ENCODE assay signal across 1 cellular context in the genomic region with DNA sequence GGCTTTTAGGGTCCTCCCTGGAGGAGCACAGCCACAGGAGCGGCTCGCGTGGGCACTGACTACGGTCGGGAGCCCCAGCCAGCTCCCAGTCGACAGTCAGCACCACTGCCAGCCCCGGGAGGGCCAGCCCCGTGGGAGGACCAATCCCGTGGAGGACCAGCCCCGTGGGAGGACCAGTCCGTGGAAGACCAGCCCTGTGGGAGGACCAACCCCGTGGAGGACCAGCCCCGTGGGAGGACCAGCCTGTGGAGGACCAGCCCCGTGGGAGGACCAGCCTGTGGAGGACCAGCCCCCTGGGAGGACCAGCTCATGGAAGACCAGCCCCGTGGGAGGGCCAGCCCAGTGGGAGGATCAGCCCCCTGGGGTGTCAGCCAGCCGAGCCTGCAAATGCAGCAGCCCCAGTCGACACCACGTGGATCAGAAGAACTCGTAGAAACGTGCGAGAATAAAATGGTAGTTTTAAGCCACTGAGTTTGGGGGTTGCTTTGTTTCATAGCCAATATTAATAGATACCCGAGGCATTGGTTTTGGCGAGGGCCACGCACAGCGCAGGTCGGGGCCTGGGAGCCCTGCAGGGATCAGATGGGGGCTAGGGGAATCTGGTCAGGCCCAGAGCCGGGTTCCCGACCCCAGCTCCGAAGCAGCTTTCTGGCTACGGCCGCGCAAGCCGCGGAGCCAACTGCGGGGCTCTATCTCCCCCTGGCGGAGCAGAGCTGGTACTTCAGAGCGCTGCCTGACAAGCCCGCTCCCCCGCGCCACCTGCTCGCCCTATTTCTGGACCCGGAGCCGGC.
TF ChIP-seq lines count a peak whose summit lies in the region.

No MANE protein-coding gene starts in this region.

TF ChIP-seq in HepG2, 621 proteins besides CTCF, POLR2A, EP300 and RAD21 (continued from another document and continues in another):
- TF ChIP-seq HOMEZ (CRISPR knock-in tag; IDR thresholded peaks at IDR 0.05; ENCODE audit: low read depth): no peak
- TF ChIP-seq HNF1A (IDR thresholded peaks at IDR 0.05; ENCODE audit: low read depth): no peak
- peak; percentile 22; the same call in 1 of the 2 replicates for TF ChIP-seq HNF1A (CRISPR knock-in tag; IDR thresholded peaks at IDR 0.05; ENCODE audit: borderline replicate concordance)
- TF ChIP-seq NPAS2 (CRISPR knock-in tag; IDR thresholded peaks at IDR 0.05; ENCODE audit: borderline replicate concordance): no peak
- TF ChIP-seq ZNF703 (CRISPR knock-in tag; IDR thresholded peaks at IDR 0.05; ENCODE audit: borderline replicate concordance): peak; percentile 11; the same call in 1 of the 2 replicates
- TF ChIP-seq, protein P1, sequence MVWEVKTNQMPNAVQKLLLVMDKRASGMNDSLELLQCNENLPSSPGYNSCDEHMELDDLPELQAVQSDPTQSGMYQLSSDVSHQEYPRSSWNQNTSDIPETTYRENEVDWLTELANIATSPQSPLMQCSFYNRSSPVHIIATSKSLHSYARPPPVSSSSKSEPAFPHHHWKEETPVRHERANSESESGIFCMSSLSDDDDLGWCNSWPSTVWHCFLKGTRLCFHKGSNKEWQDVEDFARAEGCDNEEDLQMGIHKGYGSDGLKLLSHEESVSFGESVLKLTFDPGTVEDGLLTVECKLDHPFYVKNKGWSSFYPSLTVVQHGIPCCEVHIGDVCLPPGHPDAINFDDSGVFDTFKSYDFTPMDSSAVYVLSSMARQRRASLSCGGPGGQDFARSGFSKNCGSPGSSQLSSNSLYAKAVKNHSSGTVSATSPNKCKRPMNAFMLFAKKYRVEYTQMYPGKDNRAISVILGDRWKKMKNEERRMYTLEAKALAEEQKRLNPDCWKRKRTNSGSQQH (CRISPR knock-in tag; IDR thresholded peaks at IDR 0.05; ENCODE audit: low read depth): no peak
- no peak; the same call in 1 of the 2 replicates for TF ChIP-seq ZBTB37 (CRISPR knock-in tag; IDR thresholded peaks at IDR 0.05)
- TF ChIP-seq, protein P2, sequence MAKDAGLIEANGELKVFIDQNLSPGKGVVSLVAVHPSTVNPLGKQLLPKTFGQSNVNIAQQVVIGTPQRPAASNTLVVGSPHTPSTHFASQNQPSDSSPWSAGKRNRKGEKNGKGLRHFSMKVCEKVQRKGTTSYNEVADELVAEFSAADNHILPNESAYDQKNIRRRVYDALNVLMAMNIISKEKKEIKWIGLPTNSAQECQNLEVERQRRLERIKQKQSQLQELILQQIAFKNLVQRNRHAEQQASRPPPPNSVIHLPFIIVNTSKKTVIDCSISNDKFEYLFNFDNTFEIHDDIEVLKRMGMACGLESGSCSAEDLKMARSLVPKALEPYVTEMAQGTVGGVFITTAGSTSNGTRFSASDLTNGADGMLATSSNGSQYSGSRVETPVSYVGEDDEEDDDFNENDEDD (CRISPR knock-in tag; IDR thresholded peaks at IDR 0.05; ENCODE audit: borderline replicate concordance): peak; percentile 44; the same call in 1 of the 2 replicates
- TF ChIP-seq ARNTL (CRISPR knock-in tag; IDR thresholded peaks at IDR 0.05): no peak; the same call in 1 of the 2 replicates
- peak; percentile 82; the same call in 1 of the 2 replicates for TF ChIP-seq ZNF446 (CRISPR knock-in tag; IDR thresholded peaks at IDR 0.05)
- TF ChIP-seq KDM5B (CRISPR knock-in tag; IDR thresholded peaks at IDR 0.05; ENCODE audit: borderline replicate concordance): peak; percentile 73
- TF ChIP-seq, protein P3, sequence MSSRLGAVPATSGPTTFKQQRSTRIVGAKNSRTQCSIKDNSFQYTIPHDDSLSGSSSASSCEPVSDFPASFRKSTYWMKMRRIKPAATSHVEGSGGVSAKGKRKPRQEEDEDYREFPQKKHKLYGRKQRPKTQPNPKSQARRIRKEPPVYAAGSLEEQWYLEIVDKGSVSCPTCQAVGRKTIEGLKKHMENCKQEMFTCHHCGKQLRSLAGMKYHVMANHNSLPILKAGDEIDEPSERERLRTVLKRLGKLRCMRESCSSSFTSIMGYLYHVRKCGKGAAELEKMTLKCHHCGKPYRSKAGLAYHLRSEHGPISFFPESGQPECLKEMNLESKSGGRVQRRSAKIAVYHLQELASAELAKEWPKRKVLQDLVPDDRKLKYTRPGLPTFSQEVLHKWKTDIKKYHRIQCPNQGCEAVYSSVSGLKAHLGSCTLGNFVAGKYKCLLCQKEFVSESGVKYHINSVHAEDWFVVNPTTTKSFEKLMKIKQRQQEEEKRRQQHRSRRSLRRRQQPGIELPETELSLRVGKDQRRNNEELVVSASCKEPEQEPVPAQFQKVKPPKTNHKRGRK (CRISPR knock-in tag; IDR thresholded peaks at IDR 0.05): no peak
- peak; percentile 68; the same call in 1 of the 2 replicates for TF ChIP-seq ZBED4 (CRISPR knock-in tag; IDR thresholded peaks at IDR 0.05; ENCODE audit: borderline replicate concordance)
- TF ChIP-seq ZNF18 (CRISPR knock-in tag; IDR thresholded peaks at IDR 0.05; ENCODE audit: insufficient replicate concordance): peak; percentile 57
- no peak for TF ChIP-seq PAF1 (CRISPR knock-in tag; IDR thresholded peaks at IDR 0.05)
- no peak for TF ChIP-seq NFE2L2 (IDR thresholded peaks at IDR 0.05; ENCODE audit: low read length)
- TF ChIP-seq, protein P4, sequence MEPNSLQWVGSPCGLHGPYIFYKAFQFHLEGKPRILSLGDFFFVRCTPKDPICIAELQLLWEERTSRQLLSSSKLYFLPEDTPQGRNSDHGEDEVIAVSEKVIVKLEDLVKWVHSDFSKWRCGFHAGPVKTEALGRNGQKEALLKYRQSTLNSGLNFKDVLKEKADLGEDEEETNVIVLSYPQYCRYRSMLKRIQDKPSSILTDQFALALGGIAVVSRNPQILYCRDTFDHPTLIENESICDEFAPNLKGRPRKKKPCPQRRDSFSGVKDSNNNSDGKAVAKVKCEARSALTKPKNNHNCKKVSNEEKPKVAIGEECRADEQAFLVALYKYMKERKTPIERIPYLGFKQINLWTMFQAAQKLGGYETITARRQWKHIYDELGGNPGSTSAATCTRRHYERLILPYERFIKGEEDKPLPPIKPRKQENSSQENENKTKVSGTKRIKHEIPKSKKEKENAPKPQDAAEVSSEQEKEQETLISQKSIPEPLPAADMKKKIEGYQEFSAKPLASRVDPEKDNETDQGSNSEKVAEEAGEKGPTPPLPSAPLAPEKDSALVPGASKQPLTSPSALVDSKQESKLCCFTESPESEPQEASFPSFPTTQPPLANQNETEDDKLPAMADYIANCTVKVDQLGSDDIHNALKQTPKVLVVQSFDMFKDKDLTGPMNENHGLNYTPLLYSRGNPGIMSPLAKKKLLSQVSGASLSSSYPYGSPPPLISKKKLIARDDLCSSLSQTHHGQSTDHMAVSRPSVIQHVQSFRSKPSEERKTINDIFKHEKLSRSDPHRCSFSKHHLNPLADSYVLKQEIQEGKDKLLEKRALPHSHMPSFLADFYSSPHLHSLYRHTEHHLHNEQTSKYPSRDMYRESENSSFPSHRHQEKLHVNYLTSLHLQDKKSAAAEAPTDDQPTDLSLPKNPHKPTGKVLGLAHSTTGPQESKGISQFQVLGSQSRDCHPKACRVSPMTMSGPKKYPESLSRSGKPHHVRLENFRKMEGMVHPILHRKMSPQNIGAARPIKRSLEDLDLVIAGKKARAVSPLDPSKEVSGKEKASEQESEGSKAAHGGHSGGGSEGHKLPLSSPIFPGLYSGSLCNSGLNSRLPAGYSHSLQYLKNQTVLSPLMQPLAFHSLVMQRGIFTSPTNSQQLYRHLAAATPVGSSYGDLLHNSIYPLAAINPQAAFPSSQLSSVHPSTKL (CRISPR knock-in tag; IDR thresholded peaks at IDR 0.05): peak; percentile 51; the same call in 1 of the 2 replicates
- TF ChIP-seq, protein P5, sequence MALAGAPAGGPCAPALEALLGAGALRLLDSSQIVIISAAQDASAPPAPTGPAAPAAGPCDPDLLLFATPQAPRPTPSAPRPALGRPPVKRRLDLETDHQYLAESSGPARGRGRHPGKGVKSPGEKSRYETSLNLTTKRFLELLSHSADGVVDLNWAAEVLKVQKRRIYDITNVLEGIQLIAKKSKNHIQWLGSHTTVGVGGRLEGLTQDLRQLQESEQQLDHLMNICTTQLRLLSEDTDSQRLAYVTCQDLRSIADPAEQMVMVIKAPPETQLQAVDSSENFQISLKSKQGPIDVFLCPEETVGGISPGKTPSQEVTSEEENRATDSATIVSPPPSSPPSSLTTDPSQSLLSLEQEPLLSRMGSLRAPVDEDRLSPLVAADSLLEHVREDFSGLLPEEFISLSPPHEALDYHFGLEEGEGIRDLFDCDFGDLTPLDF (CRISPR knock-in tag; IDR thresholded peaks at IDR 0.05): no peak
- peak; percentile 34; the same call in 1 of the 3 replicates for TF ChIP-seq MXI1 (IDR thresholded peaks at IDR 0.05; ENCODE audit: borderline replicate concordance, low read depth, low read length)
- no peak for TF ChIP-seq TCF12 (IDR thresholded peaks at IDR 0.05)
- TF ChIP-seq TCF12 (CRISPR knock-in tag; IDR thresholded peaks at IDR 0.05): 0 out of 2 replicates have a peak, but pooled peaks have one; percentile 28
